31 cellular contexts compared by ENCODE assay signal in genomic region chr6:15885624-15886023, GRCh38.
"Had no signal": no experiment of that assay in that cellular context is flagged by ENCODE, and none has a peak within 500 bp of the region (broad histone marks: within the 10 kb centered on the region; RNA-seq: fewer than 3 reads in every experiment).

No MANE protein-coding gene starts in this region.

- H3K27me3 ChIP-seq: adrenal gland, body of pancreas, breast epithelium, SJSA1 had no signal

- H3K27ac ChIP-seq: adrenal gland, body of pancreas, breast epithelium, SJSA1 had no signal

- H3K27me3 Mint-ChIP-seq: activated CD4-positive, alpha-beta T cell treated with anti-CD3 and anti-CD28 coated beads for 36 hours; activated CD4-positive, alpha-beta T cell treated with anti-CD3 and anti-CD28 coated beads, Interleukin-2, amount 10 ng/mL, durations not matched to agents 7 days and 5 days; activated T-cell treated with anti-CD3 and anti-CD28 coated beads, Interleukin-2, amount 50 U/mL, for 24 hours had no signal

- H3K36me3 ChIP-seq: adrenal gland, breast epithelium, SJSA1 had no signal

- H3K4me3 Mint-ChIP-seq: activated CD4-positive, alpha-beta T cell treated with anti-CD3 and anti-CD28 coated beads for 36 hours; activated CD4-positive, alpha-beta T cell treated with anti-CD3 and anti-CD28 coated beads, Interleukin-2, amount 10 ng/mL, durations not matched to agents 7 days and 5 days; activated CD8-positive, alpha-beta T cell treated with anti-CD3 and anti-CD28 coated beads, Interleukin-2, amount 10 ng/mL, durations not matched to agents 7 days and 5 days; activated naive CD4-positive, alpha-beta T cell treated with anti-CD3 and anti-CD28 coated beads for 36 hours; activated T-cell treated with anti-CD3 and anti-CD28 coated beads, Interleukin-2, amount 50 U/mL, for 24 hours; T-helper 1 cell treated with Interleukin-12 subunit alpha and Interleukin-12 subunit beta and Interleukin-4 antibody, amounts not matched to agents 30 μg/mL and 1 μg/mL, for 36 hours; T-helper 2 cell treated with Interferon-gamma antibody and Interleukin-4, amounts not matched to agents 5 μg/mL and 100 μg/mL, for 36 hours; WTC11 had no signal

- DNase-seq: activated CD4-positive, alpha-beta T cell treated with anti-CD3 and anti-CD28 coated beads for 36 hours; activated CD4-positive, alpha-beta T cell treated with anti-CD3 and anti-CD28 coated beads, Interleukin-2, amount 10 ng/mL, durations not matched to agents 7 days and 5 days; activated CD4-positive, alpha-beta T cell treated with anti-CD3 and anti-CD28 coated beads, Interleukin-2, amount 50 U/mL, for 48 hours; activated CD8-positive, alpha-beta T cell treated with anti-CD3 and anti-CD28 coated beads, Interleukin-2, amount 10 ng/mL, durations not matched to agents 7 days and 5 days; activated gamma-delta T cell treated with Interleukin-2 at 50 U/mL for 16 hours; activated naive CD4-positive, alpha-beta T cell treated with anti-CD3 and anti-CD28 coated beads for 36 hours; activated T-cell treated with anti-CD3 and anti-CD28 coated beads, Interleukin-2, amount 50 U/mL, for 24 hours; adrenal gland; body of pancreas; cerebellar nuclear complex; Karpas-422; NCI-H1048; NCI-H1105 treated with DMSO at 0.1 percent for 48 hours; NCI-H1436; NCI-H1694; NCI-H1930; NCI-H2081 treated with DMSO at 0.1 percent for 48 hours; NCI-H345; NCI-H524 treated with DMSO at 0.1 percent for 48 hours; RPMI8226; SHP77 treated with DMSO at 0.1 percent for 48 hours; SK-N-SH had no signal

- H3K4me2 ChIP-seq: SK-N-SH had no signal

- H3K9me3 Mint-ChIP-seq: activated CD4-positive, alpha-beta T cell treated with anti-CD3 and anti-CD28 coated beads, Interleukin-2, amount 10 ng/mL, durations not matched to agents 7 days and 5 days; activated naive CD4-positive, alpha-beta T cell treated with anti-CD3 and anti-CD28 coated beads for 36 hours; activated T-cell treated with anti-CD3 and anti-CD28 coated beads, Interleukin-2, amount 50 U/mL, for 24 hours; activated T-helper 2 cell treated with anti-CD3 and anti-CD28 coated beads, Interferon-gamma antibody, Interleukin-2, Interleukin-4, amounts not matched to agents 10 μg/mL and 5 μg/mL and 100 μg/mL, durations not matched to agents 14 hours and 24 hours and 36 hours; T-helper 1 cell treated with Interleukin-12 subunit alpha and Interleukin-12 subunit beta and Interleukin-4 antibody, amounts not matched to agents 30 μg/mL and 1 μg/mL, for 36 hours had no signal

- H3K9me3 ChIP-seq: adrenal gland, body of pancreas, breast epithelium, SJSA1, SK-N-SH had no signal

- H3K4me1 ChIP-seq: body of pancreas, breast epithelium, SJSA1 had no signal

- H3K27ac Mint-ChIP-seq: activated CD4-positive, alpha-beta T cell treated with anti-CD3 and anti-CD28 coated beads for 36 hours; activated CD4-positive, alpha-beta T cell treated with anti-CD3 and anti-CD28 coated beads, Interleukin-2, amount 10 ng/mL, durations not matched to agents 7 days and 5 days; activated CD8-positive, alpha-beta T cell treated with anti-CD3 and anti-CD28 coated beads, Interleukin-2, amount 10 ng/mL, durations not matched to agents 7 days and 5 days; activated naive CD4-positive, alpha-beta T cell treated with anti-CD3 and anti-CD28 coated beads for 36 hours; activated naive CD4-positive, alpha-beta T cell treated with anti-CD3 and anti-CD28 coated beads, Interleukin-2, amount 50 U/mL, for 72 hours; activated T-cell treated with anti-CD3 and anti-CD28 coated beads, Interleukin-2, amount 50 U/mL, for 24 hours; activated T-helper 2 cell treated with anti-CD3 and anti-CD28 coated beads, Interferon-gamma antibody, Interleukin-2, Interleukin-4, amounts not matched to agents 10 μg/mL and 5 μg/mL and 100 μg/mL, durations not matched to agents 14 hours and 24 hours and 36 hours; T-helper 1 cell treated with Interleukin-12 subunit alpha and Interleukin-12 subunit beta and Interleukin-4 antibody, amounts not matched to agents 30 μg/mL and 1 μg/mL, for 36 hours; T-helper 2 cell treated with Interferon-gamma antibody and Interleukin-4, amounts not matched to agents 5 μg/mL and 100 μg/mL, for 36 hours; WTC11 had no signal

- H3K4me3 ChIP-seq: adrenal gland, body of pancreas, breast epithelium, SJSA1 had no signal

- H3K36me3 Mint-ChIP-seq: WTC11 had no signal

- ATAC-seq: activated CD4-positive, alpha-beta T cell treated with anti-CD3 and anti-CD28 coated beads for 36 hours; activated CD4-positive, CD25-positive, alpha-beta regulatory T cell treated with anti-CD3 and anti-CD28 coated beads, Interleukin-2, amount 50 U/mL, for 24 hours; activated CD8-positive, alpha-beta T cell treated with anti-CD3 and anti-CD28 coated beads, Interleukin-2, amount 10 ng/mL, durations not matched to agents 7 days and 5 days; activated naive CD4-positive, alpha-beta T cell treated with anti-CD3 and anti-CD28 coated beads, Interleukin-2, amount 50 U/mL, for 72 hours; body of pancreas; Panc1; WTC11 had no signal

- H3K9ac ChIP-seq: SK-N-SH had no signal
